18 cellular contexts compared by ENCODE assay signal in the genomic region with DNA sequence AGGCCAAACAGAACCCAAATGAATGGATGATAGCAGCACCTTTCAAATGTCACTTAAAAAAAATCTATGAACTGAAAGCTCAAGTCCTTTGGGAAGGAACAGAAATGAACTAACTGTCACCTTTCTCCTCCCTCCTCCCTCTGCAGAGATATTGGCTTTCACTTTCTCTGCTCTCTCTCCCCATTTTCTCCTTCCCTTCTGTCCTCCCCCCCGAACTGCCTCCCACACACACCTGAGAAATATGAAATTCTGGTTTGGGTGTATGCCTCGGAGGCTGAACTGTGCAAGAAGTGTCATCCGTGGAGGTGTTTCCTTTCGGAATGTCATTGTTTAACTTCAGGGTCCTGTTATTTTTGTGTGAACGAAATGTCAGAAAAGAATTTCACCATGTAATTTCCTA.
"Had no signal": no experiment of that assay in that cellular context is flagged by ENCODE, and none has a peak within 500 bp of the region (broad histone marks: within the 10 kb centered on the region; RNA-seq: fewer than 3 reads in every experiment).

No MANE protein-coding gene starts in this region.

- H3K36me3 ChIP-seq: gastrocnemius medialis, lower lobe of right lung, tibial nerve had no signal

- H3K4me1 Mint-ChIP-seq: activated CD4-positive, alpha-beta memory T cell treated with anti-CD3 and anti-CD28 coated beads, Interleukin-2, amount 10 ng/mL, durations not matched to agents 7 days and 5 days; activated naive CD4-positive, alpha-beta T cell treated with anti-CD3 and anti-CD28 coated beads, Interleukin-2, amount 10 ng/mL, durations not matched to agents 7 days and 5 days had no signal

- H3K27ac Mint-ChIP-seq: activated CD4-positive, alpha-beta memory T cell treated with anti-CD3 and anti-CD28 coated beads, Interleukin-2, amount 10 ng/mL, durations not matched to agents 7 days and 5 days; activated naive CD4-positive, alpha-beta T cell treated with anti-CD3 and anti-CD28 coated beads, Interleukin-2, amount 10 ng/mL, durations not matched to agents 7 days and 5 days; activated T-cell treated with anti-CD3 and anti-CD28 coated beads, Interleukin-2, amount 50 U/mL, for 24 hours; mesothelial cell of epicardium; WTC11 had no signal

- ATAC-seq: gastrocnemius medialis, left colon, lower lobe of right lung, WTC11 had no signal

- H3K4me1 ChIP-seq: gastrocnemius medialis, lower lobe of right lung, tibial nerve had no signal

- H3K4me3 Mint-ChIP-seq: activated CD4-positive, alpha-beta memory T cell treated with anti-CD3 and anti-CD28 coated beads, Interleukin-2, amount 10 ng/mL, durations not matched to agents 7 days and 5 days; activated naive CD4-positive, alpha-beta T cell treated with anti-CD3 and anti-CD28 coated beads, Interleukin-2, amount 10 ng/mL, durations not matched to agents 7 days and 5 days; activated T-cell treated with anti-CD3 and anti-CD28 coated beads, Interleukin-2, amount 50 U/mL, for 24 hours; mesothelial cell of epicardium; WTC11 had no signal

- H3K9me3 Mint-ChIP-seq: activated CD4-positive, alpha-beta memory T cell treated with anti-CD3 and anti-CD28 coated beads, Interleukin-2, amount 10 ng/mL, durations not matched to agents 7 days and 5 days; activated naive CD4-positive, alpha-beta T cell treated with anti-CD3 and anti-CD28 coated beads, Interleukin-2, amount 10 ng/mL, durations not matched to agents 7 days and 5 days; activated T-cell treated with anti-CD3 and anti-CD28 coated beads, Interleukin-2, amount 50 U/mL, for 24 hours; mesothelial cell of epicardium; WTC11 had no signal

- H3K9me3 ChIP-seq: gastrocnemius medialis, lower lobe of right lung, tibial nerve had no signal

- H3K4me3 ChIP-seq: gastrocnemius medialis, lower lobe of right lung, skin epidermis, tibial nerve had no signal

- H3K27ac ChIP-seq: gastrocnemius medialis, lower lobe of right lung, skin epidermis, tibial nerve had no signal

- DNase-seq: activated CD4-positive, alpha-beta memory T cell treated with anti-CD3 and anti-CD28 coated beads, Interleukin-2, amount 10 ng/mL, durations not matched to agents 7 days and 5 days; activated CD4-positive, alpha-beta T cell treated with anti-CD3 and anti-CD28 coated beads for 4 hours; activated naive CD4-positive, alpha-beta T cell treated with anti-CD3 and anti-CD28 coated beads, Interleukin-2, amount 10 ng/mL, durations not matched to agents 7 days and 5 days; activated T-cell treated with anti-CD3 and anti-CD28 coated beads, Interleukin-2, amount 50 U/mL, for 24 hours; erythroblast; gastrocnemius medialis; left colon; lower lobe of right lung; posterior cingulate gyrus; stimulated activated CD4-positive, alpha-beta T cell treated with anti-CD3 and anti-CD28 coated beads, Interleukin-15, amount 100 ng/mL, for 24 hours; stimulated activated CD4-positive, alpha-beta T cell treated with anti-CD3 and anti-CD28 coated beads, Interleukin-4, amount 100 ng/mL, for 1 hour; stimulated activated naive CD4-positive, alpha-beta T cell; substantia nigra; T-helper 2 cell had no signal

- H3K36me3 Mint-ChIP-seq: activated naive CD4-positive, alpha-beta T cell treated with anti-CD3 and anti-CD28 coated beads, Interleukin-2, amount 10 ng/mL, durations not matched to agents 7 days and 5 days; mesothelial cell of epicardium; WTC11 had no signal
